In the genomic region with DNA sequence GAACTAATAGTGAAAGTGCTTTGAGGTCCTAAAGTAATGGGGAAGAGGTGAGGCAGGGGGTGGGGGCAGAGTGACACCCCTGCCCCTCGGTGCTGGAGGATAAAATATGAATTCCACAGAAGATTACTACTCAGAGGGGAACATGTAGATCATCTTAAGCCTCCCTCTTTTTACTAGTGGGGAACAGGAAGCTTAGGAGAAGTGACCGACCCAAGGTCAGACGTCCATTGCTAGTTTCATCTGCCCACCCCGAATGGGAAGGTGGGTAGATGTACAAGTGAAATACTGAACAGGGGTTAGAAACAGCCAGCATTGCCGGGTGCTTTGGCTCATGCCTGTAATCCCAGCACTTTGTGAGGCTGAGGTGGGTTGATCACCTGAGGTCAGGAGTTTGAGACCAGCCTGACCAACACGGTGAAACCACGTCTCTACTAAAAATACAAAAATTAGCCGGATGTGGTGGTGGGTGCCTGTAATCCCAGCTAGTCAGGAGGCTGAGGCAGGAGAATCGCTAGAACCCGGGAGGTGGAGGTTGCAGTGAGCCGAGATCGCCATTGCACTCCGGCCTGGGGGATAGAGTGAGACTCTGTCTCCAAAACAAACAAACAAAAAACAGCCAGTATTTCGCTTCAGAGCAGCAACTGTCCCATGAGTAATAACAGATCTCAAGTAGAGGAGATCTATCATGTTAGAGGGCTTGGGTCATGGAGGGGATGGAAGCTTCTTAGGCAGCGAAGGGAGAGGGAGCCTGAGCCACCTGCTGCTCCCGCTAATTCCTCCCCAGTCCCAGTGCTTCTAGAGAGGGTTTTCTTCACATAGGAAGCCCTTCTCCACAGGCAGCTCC, we compare ENCODE assay signal across 8 cellular contexts. TPM values are rescaled to one million over a fixed set of nuclear protein-coding genes. Genes with fewer than 3 reads are reported as not detected.
DNase-seq lines count a peak whose midpoint lies in the region; ATAC-seq lines count a peak whose summit lies in the region.

No MANE protein-coding gene starts in this region.

- H3K4me1 Mint-ChIP-seq in IgD-negative memory B cell = peaks cover 20 to 49% (median 36%) of the 10 kb centered on the region in 3 donors
- peaks cover 65 to 98% (median 92%) of the 10 kb centered on the region in 4 donors for H3K4me1 Mint-ChIP-seq in naive thymus-derived CD8-positive, alpha-beta T cell

- POLR2A ChIA-PET in naive thymus-derived CD8-positive, alpha-beta T cell (lab: Charles Lee) = interaction anchor here (1.0 to 17.0 kb wide), 11 partner anchors 10 to 221 kb away, joined by 3 to 523 read pairs (median 5); partner anchors contain the start of genes CASC3, MED24, MSL1 and THRA

- H3K36me3 Mint-ChIP-seq in IgD-negative memory B cell = no peaks in the 10 kb centered on the region
- peaks cover 0 to 13% (median 5%) of the 10 kb centered on the region in 3 donors for H3K36me3 Mint-ChIP-seq in naive thymus-derived CD8-positive, alpha-beta T cell

- H3K27ac Mint-ChIP-seq in IgD-negative memory B cell = peak overlapping the region; percentile 74 to 100 (median 78)
- peak overlapping the region; percentile 82 to 99 (median 96) for H3K27ac Mint-ChIP-seq in naive thymus-derived CD8-positive, alpha-beta T cell

- peaks cover 11% of the 10 kb centered on the region for H3K79me2 ChIP-seq in ACC112 (ENCODE audit: control insufficient read depth, insufficient read depth, low read length, unreplicated experiment)

- H3K4me3 ChIP-seq in ACC112 (ENCODE audit: low read depth, low read length) = peak overlapping the region; percentile 93

- H3K27me3 Mint-ChIP-seq in IgD-negative memory B cell = no peaks in the 10 kb centered on the region
- no peaks in the 10 kb centered on the region for H3K27me3 Mint-ChIP-seq in naive thymus-derived CD8-positive, alpha-beta T cell

- H3K4me3 Mint-ChIP-seq in IgD-negative memory B cell = peak overlapping the region; percentile 92 to 98 (median 97)
- peak overlapping the region; percentile 86 to 98 (median 98) for H3K4me3 Mint-ChIP-seq in naive thymus-derived CD8-positive, alpha-beta T cell

- peaks cover 37% of the 10 kb centered on the region for H3K4me1 ChIP-seq in ACC112 (ENCODE audit: control insufficient read depth, insufficient read depth, low read length, unreplicated experiment)

- no peak for ATAC-seq in naive thymus-derived CD8-positive, alpha-beta T cell
- ATAC-seq in HG02588 (IDR thresholded peaks at IDR 0.05; ENCODE audit: unreplicated experiment) (no peak), HG03432 (IDR thresholded peaks at IDR 0.05; ENCODE audit: unreplicated experiment) (no peak)

- no peaks in the 10 kb centered on the region for H3K9me3 Mint-ChIP-seq in IgD-negative memory B cell
- H3K9me3 Mint-ChIP-seq in naive thymus-derived CD8-positive, alpha-beta T cell = no peaks in the 10 kb centered on the region

- H3K27ac ChIP-seq in ACC112 (ENCODE audit: low read depth, low read length) = peak overlapping the region; percentile 89
- H3K27ac ChIP-seq in cingulate gyrus (ENCODE audit: low read depth, low read length) = peak overlapping the region; percentile 99

- H2AFZ ChIP-seq in ACC112 (ENCODE audit: low read length, unreplicated experiment) = no peak overlapping the region

- DNase-seq in naive thymus-derived CD8-positive, alpha-beta T cell = no peak
- no peak for DNase-seq in NCI-H146 (lab: John Stamatoyannopoulos, UW)
- DNase-seq in NCI-H1048 (lab: John Stamatoyannopoulos, UW) = no peak

- H3K27me3 ChIP-seq in ACC112 (ENCODE audit: insufficient read depth, low read length) = no peaks in the 10 kb centered on the region

- peaks cover under 1% of the 10 kb centered on the region; the same call in 1 of the 2 replicates for H3K36me3 ChIP-seq in ACC112 (ENCODE audit: insufficient read depth, low read length)

RNA-seq across cellular contexts. Expression of gene NR1D1, which starts 1.2 kb away (rescaled TPM):
- polyA plus RNA-seq in IgD-negative memory B cell = 3.6 TPM
- 10 to 100 TPM; 18.2 to 19.2 TPM for total RNA-seq in naive thymus-derived CD8-positive, alpha-beta T cell
- 1 to 10 TPM; 3.9 to 9.9 (median 6.4) TPM for polyA plus RNA-seq in naive thymus-derived CD8-positive, alpha-beta T cell

RNA-seq across cellular contexts. Expression of gene MSL1, which starts 20.2 kb away (rescaled TPM):
- polyA plus RNA-seq in IgD-negative memory B cell = 10.1 TPM
- 100 to 1,000 TPM; 132 to 135 TPM for total RNA-seq in naive thymus-derived CD8-positive, alpha-beta T cell
- 10 to 100 TPM in 1 of 3 donors, 1 to 10 TPM in 2; 6.8 to 12.8 (median 9.2) TPM for polyA plus RNA-seq in naive thymus-derived CD8-positive, alpha-beta T cell

RNA-seq across cellular contexts. Expression of gene CASC3, which starts 38.7 kb away (rescaled TPM):
- 49.9 TPM for polyA plus RNA-seq in IgD-negative memory B cell
- total RNA-seq in naive thymus-derived CD8-positive, alpha-beta T cell = 100 to 1,000 TPM; 153 to 162 TPM
- polyA plus RNA-seq in naive thymus-derived CD8-positive, alpha-beta T cell = 10 to 100 TPM; 33.5 to 46.9 (median 40.6) TPM

RNA-seq across cellular contexts. Expression of gene THRA, which starts 38.8 kb away (rescaled TPM):
- polyA plus RNA-seq in IgD-negative memory B cell = 4.6 TPM
- 10 to 100 TPM; 53.6 to 54.2 TPM for total RNA-seq in naive thymus-derived CD8-positive, alpha-beta T cell
- 10 to 100 TPM; 11.3 to 23.3 (median 22.2) TPM for polyA plus RNA-seq in naive thymus-derived CD8-positive, alpha-beta T cell

RNA-seq across cellular contexts. Expression of gene MED24, which starts 47.4 kb away (rescaled TPM):
- 51.9 TPM for polyA plus RNA-seq in IgD-negative memory B cell
- 100 to 1,000 TPM; 104 TPM for total RNA-seq in naive thymus-derived CD8-positive, alpha-beta T cell
- polyA plus RNA-seq in naive thymus-derived CD8-positive, alpha-beta T cell = 10 to 100 TPM; 37.3 to 67.7 (median 42.1) TPM
